Comparison of ENCODE assay signal across 10 cellular contexts in genomic region chr6:6684365-6684833, GRCh38.
A peak's percentile ranks its signal among the peaks of the same experiment; 100 is the strongest.
DNase-seq lines count a peak whose midpoint lies in the region; ATAC-seq, FAIRE-seq and TF ChIP-seq lines count a peak whose summit lies in the region.
"Had no signal": no experiment of that assay in that cellular context is flagged by ENCODE, and none has a peak within 500 bp of the region (broad histone marks: within the 10 kb centered on the region; RNA-seq: fewer than 3 reads in every experiment).

No MANE protein-coding gene starts in this region.

- H3K27ac Mint-ChIP-seq in memory B cell (no peak overlapping the region), WTC11 (no peak overlapping the region)
- H3K27ac Mint-ChIP-seq: activated naive CD4-positive, alpha-beta T cell treated with anti-CD3 and anti-CD28 coated beads, Interleukin-2, amount 50 U/mL, for 24 hours had no signal

- TF ChIP-seq CTCF in WTC11 (IDR thresholded peaks at IDR 0.05) = no peak

- H3K4me1 Mint-ChIP-seq in memory B cell (peaks cover 14% of the 10 kb centered on the region), WTC11 (peaks cover 36% of the 10 kb centered on the region)

- H3K36me3 Mint-ChIP-seq in memory B cell = no peaks in the 10 kb centered on the region
- H3K36me3 Mint-ChIP-seq in WTC11 = no peaks in the 10 kb centered on the region
- H3K36me3 Mint-ChIP-seq: activated naive CD4-positive, alpha-beta T cell treated with anti-CD3 and anti-CD28 coated beads, Interleukin-2, amount 50 U/mL, for 24 hours had no signal

- DNase-seq in GM18507 (ENCODE audit: extremely low spot score, insufficient read length, low read depth) (peak; percentile 66), memory B cell (ENCODE audit: low spot score in 2 of 2) (peak in 1 of 2 donors; percentile 9), frontal cortex (ENCODE audit: low spot score in 2 of 2) (no peak), WTC11 (ENCODE audit: low spot score) (no peak), COLO668 (lab: John Stamatoyannopoulos, UW; ENCODE audit: unreplicated experiment) (no peak), NCI-H2227 (lab: John Stamatoyannopoulos, UW; ENCODE audit: unreplicated experiment) (no peak)
- DNase-seq: IMR-90 had no signal

- H3K27me3 Mint-ChIP-seq in memory B cell (peaks cover 3% of the 10 kb centered on the region), WTC11 (ENCODE audit: low read depth) (no peaks in the 10 kb centered on the region)
- H3K27me3 Mint-ChIP-seq: activated naive CD4-positive, alpha-beta T cell treated with anti-CD3 and anti-CD28 coated beads, Interleukin-2, amount 50 U/mL, for 24 hours had no signal

- peak; percentile 97 for FAIRE-seq in GM18507 (lab: Jason Lieb, UNC)
- FAIRE-seq in frontal cortex (lab: Jason Lieb, UNC) = no peak

- POLR2A ChIA-PET in WTC11 (lab: Charles Lee) = no interaction called here

- ATAC-seq in GM21526 (IDR thresholded peaks at IDR 0.05; ENCODE audit: low FRiP score, unreplicated experiment) = peak; percentile 88
- peak; percentile 70 for ATAC-seq in HG03575 (IDR thresholded peaks at IDR 0.05; ENCODE audit: extremely low read depth, insufficient number of reproducible peaks, low FRiP score, unreplicated experiment)
- ATAC-seq in memory B cell (ENCODE audit: low read depth) = peak; percentile 91
- ATAC-seq in WTC11 = no peak

- H3K4me3 Mint-ChIP-seq in memory B cell (peak overlapping the region; percentile 49), WTC11 (no peak overlapping the region)
- H3K4me3 Mint-ChIP-seq: activated naive CD4-positive, alpha-beta T cell treated with anti-CD3 and anti-CD28 coated beads, Interleukin-2, amount 50 U/mL, for 24 hours had no signal

- no peaks in the 10 kb centered on the region for H3K9me3 Mint-ChIP-seq in memory B cell
- H3K9me3 Mint-ChIP-seq in WTC11 = 0 out of 2 replicates have a peak, but pooled peaks cover 4% of the 10 kb centered on the region
- H3K9me3 Mint-ChIP-seq: activated naive CD4-positive, alpha-beta T cell treated with anti-CD3 and anti-CD28 coated beads, Interleukin-2, amount 50 U/mL, for 24 hours had no signal

- CTCF ChIA-PET in WTC11 (lab: Charles Lee) = interaction anchor here (1.2 to 3.3 kb wide), 4 partner anchors 10 to 12 kb away, joined by 4 to 45 read pairs (median 4); no protein-coding TSS in a partner anchor

TF ChIP-seq in WTC11, 78 proteins besides CTCF, POLR2A, EP300 and RAD21:
- no peak for TF ChIP-seq NFATC4 (CRISPR knock-in tag; IDR thresholded peaks at IDR 0.05)
- no peak for TF ChIP-seq ATF3 (CRISPR knock-in tag; conservative IDR thresholded peaks at IDR 0.05)
- no peak for TF ChIP-seq ERG (CRISPR knock-in tag; IDR thresholded peaks at IDR 0.05)
- no peak for TF ChIP-seq ZNF232 (CRISPR knock-in tag; IDR thresholded peaks at IDR 0.05)
- TF ChIP-seq ATF2 (CRISPR knock-in tag; IDR thresholded peaks at IDR 0.05; ENCODE audit: borderline replicate concordance, low read depth) = no peak
- no peak for TF ChIP-seq NFE2L1 (CRISPR knock-in tag; IDR thresholded peaks at IDR 0.05)
